Comparison of ENCODE assay signal across 14 cellular contexts in genomic region chr1:39160703-39161102, GRCh38. TPM values are rescaled to one million over a fixed set of nuclear protein-coding genes. Genes with fewer than 3 reads are reported as not detected.
A peak's percentile ranks its signal among the peaks of the same experiment; 100 is the strongest.
DNase-seq lines count a peak whose midpoint lies in the region; ATAC-seq and TF ChIP-seq lines count a peak whose summit lies in the region.
"Had no signal": no experiment of that assay in that cellular context is flagged by ENCODE, and none has a peak within 500 bp of the region (broad histone marks: within the 10 kb centered on the region; RNA-seq: fewer than 3 reads in every experiment).

No MANE protein-coding gene starts in this region.

- CTCF ChIA-PET in HEK293T (lab: Yijun Ruan, JAX): interaction anchor here (1.9 kb wide), 1 partner anchor 62 kb away, joined by 4 read pairs; no protein-coding TSS in a partner anchor

- H3K9me3 Mint-ChIP-seq in activated naive CD4-positive, alpha-beta T cell treated with anti-CD3 and anti-CD28 coated beads, Interleukin-2, amount 50 U/mL, for 72 hours: no peaks in the 10 kb centered on the region
- H3K9me3 Mint-ChIP-seq: activated naive CD4-positive, alpha-beta T cell treated with anti-CD3 and anti-CD28 coated beads for 36 hours; stimulated activated naive CD8-positive, alpha-beta T cell treated with anti-CD3 and anti-CD28 coated beads, Interleukin-15, Interleukin-2, amounts not matched to agents 100 ng/mL and 50 ng/mL, for 24 hours had no signal

- peak; percentile 43; the same call in 2 of the 3 replicates for ATAC-seq in SK-N-SH treated with all-trans-retinoic acid at 6 μM for 48 hours
- no peak for ATAC-seq in activated naive CD4-positive, alpha-beta T cell treated with anti-CD3 and anti-CD28 coated beads, Interleukin-2, amount 50 U/mL, for 72 hours
- ATAC-seq: mucosa of descending colon had no signal

- no peaks in the 10 kb centered on the region for H3K36me3 Mint-ChIP-seq in activated naive CD4-positive, alpha-beta T cell treated with anti-CD3 and anti-CD28 coated beads, Interleukin-2, amount 50 U/mL, for 72 hours

- peak; percentile 40 for TF ChIP-seq CTCF in fibroblast of the aortic adventitia (IDR thresholded peaks at IDR 0.05; ENCODE audit: insufficient read depth, low read length)
- TF ChIP-seq CTCF in retinal pigment epithelial cell (conservative IDR thresholded peaks at IDR 0.05; ENCODE audit: low read depth, low read length): peak; percentile 28

- POLR2A ChIA-PET in HEK293T (lab: Yijun Ruan, JAX): interaction anchor here (0.8 kb wide), 1 partner anchor 107 kb away, joined by 3 read pairs; no protein-coding TSS in a partner anchor

- H3K4me3 ChIP-seq in fibroblast of the aortic adventitia (ENCODE audit: low read depth, low read length): no peak overlapping the region
- no peak overlapping the region for H3K4me3 ChIP-seq in retinal pigment epithelial cell (ENCODE audit: low read length)
- H3K4me3 ChIP-seq: mucosa of descending colon, SJCRH30 had no signal

- H3K27ac Mint-ChIP-seq in activated naive CD4-positive, alpha-beta T cell treated with anti-CD3 and anti-CD28 coated beads, Interleukin-2, amount 50 U/mL, for 72 hours: no peak overlapping the region
- H3K27ac Mint-ChIP-seq: activated naive CD4-positive, alpha-beta T cell treated with anti-CD3 and anti-CD28 coated beads for 36 hours; stimulated activated naive CD8-positive, alpha-beta T cell treated with anti-CD3 and anti-CD28 coated beads, Interleukin-15, Interleukin-2, amounts not matched to agents 100 ng/mL and 50 ng/mL, for 24 hours had no signal

- peak; percentile 27 for DNase-seq in EL
- peak; percentile 37 for DNase-seq in fibroblast of the aortic adventitia (ENCODE audit: low read depth)
- no peak for DNase-seq in retinal pigment epithelial cell (ENCODE audit: low read depth)
- no peak for DNase-seq in activated naive CD4-positive, alpha-beta T cell treated with anti-CD3 and anti-CD28 coated beads, Interleukin-2, amount 50 U/mL, for 72 hours (ENCODE audit: low spot score in 2 of 2)
- DNase-seq in inferior parietal cortex (ENCODE audit: extremely low spot score): no peak
- no peak for DNase-seq in HEK293T (ENCODE audit: extremely low spot score)
- DNase-seq: activated naive CD4-positive, alpha-beta T cell treated with anti-CD3 and anti-CD28 coated beads for 36 hours; KBM-7; mucosa of descending colon; NCI-H1694; NCI-H774; SJCRH30 had no signal

TF ChIP-seq in SK-N-SH treated with all-trans-retinoic acid at 6 μM for 48 hours, 23 proteins besides CTCF, POLR2A, EP300 and RAD21:
- TF ChIP-seq ISL1 (CRISPR knock-in tag; IDR thresholded peaks at IDR 0.05) (peak; percentile 33; the same call in 1 of the 2 replicates), ZNF8 (CRISPR knock-in tag; IDR thresholded peaks at IDR 0.05) (no peak), ZFP30 (CRISPR knock-in tag; IDR thresholded peaks at IDR 0.05) (no peak), POU6F1 (CRISPR knock-in tag; IDR thresholded peaks at IDR 0.05; ENCODE audit: borderline replicate concordance, low read depth) (no peak), RARB (CRISPR knock-in tag; IDR thresholded peaks at IDR 0.05) (no peak)

TF ChIP-seq in HEK293T, 16 proteins besides CTCF, POLR2A, EP300 and RAD21:
- TF ChIP-seq BHLHE40 (IDR thresholded peaks at IDR 0.05; ENCODE audit: borderline replicate concordance) (no peak), PKNOX1 (IDR thresholded peaks at IDR 0.05) (no peak), SP1 (IDR thresholded peaks at IDR 0.05) (no peak), NFRKB (IDR thresholded peaks at IDR 0.05) (no peak), CTBP1 (IDR thresholded peaks at IDR 0.05; ENCODE audit: borderline replicate concordance) (no peak), ZNF384 (IDR thresholded peaks at IDR 0.05) (no peak), ARNT (IDR thresholded peaks at IDR 0.05) (no peak), FOXA1 (IDR thresholded peaks at IDR 0.05) (no peak), HDGF (IDR thresholded peaks at IDR 0.05; ENCODE audit: borderline replicate concordance) (no peak), FOXM1 (IDR thresholded peaks at IDR 0.05; ENCODE audit: borderline replicate concordance) (no peak), ELF4 (IDR thresholded peaks at IDR 0.05) (no peak), TARDBP (IDR thresholded peaks at IDR 0.05) (no peak), SUZ12 (IDR thresholded peaks at IDR 0.05) (no peak), FOXK2 (IDR thresholded peaks at IDR 0.05) (no peak), L3MBTL2 (conservative IDR thresholded peaks at IDR 0.05) (no peak), LEF1 (IDR thresholded peaks at IDR 0.05; ENCODE audit: borderline replicate concordance) (no peak)

RNA-seq across cellular contexts. Expression of gene MACF1, which starts 43.8 kb away (rescaled TPM):
- 284 and 368 TPM in 2 replicates for total RNA-seq in fibroblast of the aortic adventitia (ENCODE audit: low replicate concordance)
- total RNA-seq in activated naive CD4-positive, alpha-beta T cell treated with anti-CD3 and anti-CD28 coated beads, Interleukin-2, amount 50 U/mL, for 72 hours: 100 to 1,000 TPM; 355 to 400 TPM

Comparison
In these comparisons a context has a peak if more than half of its experiments do, and no peak if none do; other contexts are left out.
1. DNase-seq: peak in EL (single experiment) and fibroblast of the aortic adventitia (single experiment); none in retinal pigment epithelial cell (single experiment), activated naive CD4-positive, alpha-beta T cell treated with anti-CD3 and anti-CD28 coated beads, Interleukin-2, amount 50 U/mL, for 72 hours (0 of 2), inferior parietal cortex (single experiment) and HEK293T (single experiment).